Comparison of ENCODE assay signal across 10 cellular contexts in genomic region chr21:31335957-31336738, GRCh38. TPM values are rescaled to one million over a fixed set of nuclear protein-coding genes. Genes with fewer than 3 reads are reported as not detected.
A peak's percentile ranks its signal among the peaks of the same experiment; 100 is the strongest.
DNase-seq lines count a peak whose midpoint lies in the region; ATAC-seq and TF ChIP-seq lines count a peak whose summit lies in the region.
"Had no signal": no experiment of that assay in that cellular context is flagged by ENCODE, and none has a peak within 500 bp of the region (broad histone marks: within the 10 kb centered on the region; RNA-seq: fewer than 3 reads in every experiment).

No MANE protein-coding gene starts in this region.

- peak; percentile 33 for DNase-seq in activated gamma-delta T cell treated with anti-CD3 and anti-CD28 coated beads, Interleukin-2, amount 50 U/mL, for 16 hours (ENCODE audit: low read depth)
- DNase-seq in activated gamma-delta T cell treated with Interleukin-2 at 50 U/mL for 16 hours (no peak), fibroblast of the conjunctiva (ENCODE audit: low read depth) (peak; percentile 83), DMS79 treated with DMSO at 0.1 percent for 48 hours (lab: John Stamatoyannopoulos, UW) (no peak), ovary (no peak)
- DNase-seq in stimulated activated naive CD8-positive, alpha-beta T cell treated with anti-CD3 and anti-CD28 coated beads, Interleukin-15, Interleukin-2, amounts not matched to agents 100 U/mL and 50 U/mL, for 24 hours = peak; percentile 37
- DNase-seq: DND-41, SIG-M5 had no signal

- TF ChIP-seq EP300 in ovary (IDR thresholded peaks at IDR 0.05) = no peak

- intact Hi-C loops in ovary (cut with DNase I) = no loop called here

- H3K9me3 ChIP-seq in ovary = no peaks in the 10 kb centered on the region

- no peaks in the 10 kb centered on the region for H3K36me3 ChIP-seq in ovary

- ATAC-seq in SK-N-SH treated with all-trans-retinoic acid at 6 μM for 48 hours (peak; percentile 95), HG02763 (IDR thresholded peaks at IDR 0.05; ENCODE audit: unreplicated experiment) (no peak)
- ATAC-seq in stimulated activated naive CD8-positive, alpha-beta T cell treated with anti-CD3 and anti-CD28 coated beads, Interleukin-15, Interleukin-2, amounts not matched to agents 100 U/mL and 50 U/mL, for 24 hours = peak; percentile 90

- no peak for TF ChIP-seq CTCF in ovary (IDR thresholded peaks at IDR 0.05)

- no peak overlapping the region for H3K27ac ChIP-seq in ovary

- no peak for TF ChIP-seq POLR2A in ovary (IDR thresholded peaks at IDR 0.05)

- H3K4me1 ChIP-seq in ovary (ENCODE audit: insufficient read depth) = no peaks in the 10 kb centered on the region

- no peaks in the 10 kb centered on the region for H3K27me3 ChIP-seq in ovary

- WGBS in ovary, 3 donors = 73 to 79% (median 73%) methylated on average over 12 of the region's 12 CpGs

- H3K4me3 ChIP-seq in ovary = no peak overlapping the region

TF ChIP-seq in SK-N-SH treated with all-trans-retinoic acid at 6 μM for 48 hours, 23 proteins besides CTCF, POLR2A, EP300 and RAD21:
- no peak for TF ChIP-seq PPARA (CRISPR knock-in tag; IDR thresholded peaks at IDR 0.05; ENCODE audit: borderline replicate concordance)
- TF ChIP-seq, protein P1, sequence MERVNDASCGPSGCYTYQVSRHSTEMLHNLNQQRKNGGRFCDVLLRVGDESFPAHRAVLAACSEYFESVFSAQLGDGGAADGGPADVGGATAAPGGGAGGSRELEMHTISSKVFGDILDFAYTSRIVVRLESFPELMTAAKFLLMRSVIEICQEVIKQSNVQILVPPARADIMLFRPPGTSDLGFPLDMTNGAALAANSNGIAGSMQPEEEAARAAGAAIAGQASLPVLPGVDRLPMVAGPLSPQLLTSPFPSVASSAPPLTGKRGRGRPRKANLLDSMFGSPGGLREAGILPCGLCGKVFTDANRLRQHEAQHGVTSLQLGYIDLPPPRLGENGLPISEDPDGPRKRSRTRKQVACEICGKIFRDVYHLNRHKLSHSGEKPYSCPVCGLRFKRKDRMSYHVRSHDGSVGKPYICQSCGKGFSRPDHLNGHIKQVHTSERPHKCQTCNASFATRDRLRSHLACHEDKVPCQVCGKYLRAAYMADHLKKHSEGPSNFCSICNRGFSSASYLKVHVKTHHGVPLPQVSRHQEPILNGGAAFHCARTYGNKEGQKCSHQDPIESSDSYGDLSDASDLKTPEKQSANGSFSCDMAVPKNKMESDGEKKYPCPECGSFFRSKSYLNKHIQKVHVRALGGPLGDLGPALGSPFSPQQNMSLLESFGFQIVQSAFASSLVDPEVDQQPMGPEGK (CRISPR knock-in tag; IDR thresholded peaks at IDR 0.05; ENCODE audit: borderline replicate concordance) = peak; percentile 69; the same call in 1 of the 2 replicates

RNA-seq across cellular contexts. Expression of gene TIAM1, which starts 7.9 kb away (rescaled TPM):
- total RNA-seq in ovary = 10 to 100 TPM in 3 of 7 donors, 1 to 10 TPM in 4; 3.6 to 26.7 (median 7.1) TPM
- 10 to 100 TPM in 1 of 2 donors, 1 to 10 TPM in 1; 5.8 to 10.5 TPM for polyA plus RNA-seq in ovary

Comparison
In these comparisons a context has a peak if more than half of its experiments do, and no peak if none do; other contexts are left out.
1. DNase-seq: peak in activated gamma-delta T cell treated with anti-CD3 and anti-CD28 coated beads, Interleukin-2, amount 50 U/mL, for 16 hours (single experiment), fibroblast of the conjunctiva (single experiment) and stimulated activated naive CD8-positive, alpha-beta T cell treated with anti-CD3 and anti-CD28 coated beads, Interleukin-15, Interleukin-2, amounts not matched to agents 100 U/mL and 50 U/mL, for 24 hours (single experiment); none in activated gamma-delta T cell treated with Interleukin-2 at 50 U/mL for 16 hours (single experiment), DMS79 treated with DMSO at 0.1 percent for 48 hours (single experiment) and ovary (0 of 5).